8 cellular contexts compared by ENCODE assay signal in the genomic region with DNA sequence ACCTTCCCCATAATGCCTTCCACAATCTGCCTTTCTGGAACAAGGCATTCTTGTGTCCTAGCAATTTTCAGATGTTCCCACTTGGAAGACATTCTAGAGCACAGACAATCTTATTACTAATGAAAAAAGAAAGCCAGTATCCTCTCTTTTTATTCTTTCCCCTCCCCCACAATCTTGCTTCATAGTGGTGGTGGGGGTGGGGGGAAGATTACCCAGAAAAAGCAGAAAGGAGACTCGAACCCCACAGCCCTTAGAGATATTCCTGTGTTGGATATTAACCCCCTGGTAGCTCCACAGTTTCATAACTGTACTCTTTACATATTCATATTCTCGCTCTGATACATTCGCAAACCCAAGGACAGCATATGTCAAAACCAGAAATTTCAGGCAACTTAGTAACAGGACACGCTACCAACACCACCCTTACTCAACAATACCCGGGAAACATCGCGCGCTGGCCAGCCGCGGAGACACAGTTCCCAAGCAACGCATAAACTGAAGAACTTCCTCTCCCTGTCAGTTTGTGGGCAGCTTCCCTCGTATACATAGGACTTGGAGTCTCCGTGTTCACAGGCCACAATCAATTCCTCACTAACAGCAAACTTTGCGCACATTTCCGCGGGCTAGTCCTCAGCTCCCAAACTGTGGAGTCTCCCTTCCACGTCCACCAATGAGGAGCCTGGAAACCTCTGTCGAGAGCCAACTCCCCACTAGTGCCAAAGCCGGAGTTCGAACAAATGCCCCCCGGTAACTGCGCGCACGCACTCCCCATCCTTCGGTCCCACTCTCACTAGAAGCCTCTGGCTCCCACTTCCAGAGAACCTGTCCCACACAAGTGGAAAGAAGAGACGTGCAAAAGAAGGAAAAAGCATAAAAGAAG. TPM values are rescaled to one million over a fixed set of nuclear protein-coding genes. Genes with fewer than 3 reads are reported as not detected.
DNase-seq lines count a peak whose midpoint lies in the region; ATAC-seq and TF ChIP-seq lines count a peak whose summit lies in the region.

No MANE protein-coding gene starts in this region.

- peaks cover 11% of the 10 kb centered on the region for H3K4me1 ChIP-seq in PC-9 (replicated peaks; ENCODE audit: insufficient read depth)
- no peaks in the 10 kb centered on the region for H3K4me1 ChIP-seq in prostate gland (replicated peaks)

- TF ChIP-seq POLR2A in prostate gland (IDR thresholded peaks at IDR 0.05): peak; percentile 22

- TF ChIP-seq CTCF in PC-9 (conservative IDR thresholded peaks at IDR 0.05) (no peak), astrocyte of the spinal cord (IDR thresholded peaks at IDR 0.05; ENCODE audit: low read depth, low read length) (no peak), prostate gland (IDR thresholded peaks at IDR 0.05) (no peak)

- peaks cover 4% of the 10 kb centered on the region for H3F3A ChIP-seq in PC-9 (ENCODE audit: insufficient read depth, low read depth)

- DNase-seq in DMS79 treated with DMSO at 0.1 percent for 48 hours (lab: John Stamatoyannopoulos, UW): peak; percentile 25
- peak; percentile 59 to 70 for DNase-seq in PC-9
- DNase-seq in astrocyte of the spinal cord (ENCODE audit: low read depth, low spot score): peak; percentile 81
- DNase-seq in hepatic stellate cell (ENCODE audit: low spot score): peak; percentile 86
- peak; percentile 76 for DNase-seq in prostate gland (ENCODE audit: low spot score)

- in situ Hi-C loops in astrocyte of the spinal cord (cut with HindIII; ENCODE audit: low sequenced_read_pairs): loop anchor here (25.0 kb wide), 1 partner anchor 205 kb away; no protein-coding TSS in a partner anchor

- intact Hi-C loops in PC-9 (cut with micrococcal nuclease; ENCODE audit: unreplicated experiment) (loop anchor here (2.0 to 10.0 kb wide), 7 partner anchors 149 to 955 kb away; no protein-coding TSS in a partner anchor), prostate gland (cut with DNase I) (loop anchor here (5.0 kb wide), 2 partner anchors 105 to 255 kb away; a partner anchor contains a TSS)

- H3K27ac ChIP-seq in PC-9: peak overlapping the region; percentile 80
- H3K27ac ChIP-seq in prostate gland: peak overlapping the region; percentile 99

- no peaks in the 10 kb centered on the region for H3K9me2 ChIP-seq in PC-9 (ENCODE audit: insufficient read depth)

- TSS peak; percentile 68 for BruUV-seq in PC-9 (replicated peaks; lab: Mats Ljungman, UMichigan)

- no peaks in the 10 kb centered on the region for H3K79me2 ChIP-seq in PC-9 (ENCODE audit: low read depth)

- whole genome bisulfite sequencing in prostate gland: 2% methylated on average over 26 of the region's 26 CpGs

- peak overlapping the region; percentile 74 for H3K4me3 ChIP-seq in PC-9
- H3K4me3 ChIP-seq in astrocyte of the spinal cord (ENCODE audit: low read depth, low read length): peak overlapping the region; percentile 77
- H3K4me3 ChIP-seq in prostate gland: peak overlapping the region; percentile 84 to 88

- H2AFZ ChIP-seq in PC-9: peak overlapping the region; percentile 80

- H3K27me3 ChIP-seq in PC-9 (ENCODE audit: insufficient read depth, low read depth) (no peaks in the 10 kb centered on the region), prostate gland (replicated peaks; ENCODE audit: insufficient read depth) (no peaks in the 10 kb centered on the region)

- H3K36me3 ChIP-seq in PC-9 (ENCODE audit: low read depth) (no peaks in the 10 kb centered on the region), prostate gland (no peaks in the 10 kb centered on the region)

- ATAC-seq in HG02885 (IDR thresholded peaks at IDR 0.05; ENCODE audit: poor library complexity, unreplicated experiment): peak; percentile 1
- ATAC-seq in GM19452 (IDR thresholded peaks at IDR 0.05; ENCODE audit: unreplicated experiment): no peak
- ATAC-seq in HG02970 (IDR thresholded peaks at IDR 0.05; ENCODE audit: low FRiP score, unreplicated experiment): no peak

- H4K20me1 ChIP-seq in PC-9 (ENCODE audit: insufficient read depth): no peaks in the 10 kb centered on the region

- H3K4me2 ChIP-seq in PC-9: peak overlapping the region; percentile 95

- H3K9me3 ChIP-seq in PC-9 (ENCODE audit: insufficient read depth, low read depth) (no peaks in the 10 kb centered on the region), prostate gland (no peaks in the 10 kb centered on the region)

- CTCF ChIA-PET in PC-9 (lab: Charles Lee): no interaction called here

- POLR2A ChIA-PET in PC-9 (lab: Charles Lee; ENCODE audit: unreplicated experiment): no interaction called here

RNA-seq across cellular contexts. Expression of a gene that starts 0.7 kb away (rescaled TPM):
- total RNA-seq in PC-9 (2021): 2.3 and 3.0 TPM in 2 replicates
- 1 to 10 TPM; 2.3 to 4.5 TPM for total RNA-seq in prostate gland

Comparison
In these comparisons a context has a peak if more than half of its experiments do, and no peak if none do; other contexts are left out.
1. DNase-seq: peak in every context shown above with its lines; median percentile 86 in hepatic stellate cell; 81 in astrocyte of the spinal cord; 76 in prostate gland; 64 in PC-9; 25 in DMS79 treated with DMSO at 0.1 percent for 48 hours.